Comparison of ENCODE assay signal across 31 cellular contexts in the genomic region with DNA sequence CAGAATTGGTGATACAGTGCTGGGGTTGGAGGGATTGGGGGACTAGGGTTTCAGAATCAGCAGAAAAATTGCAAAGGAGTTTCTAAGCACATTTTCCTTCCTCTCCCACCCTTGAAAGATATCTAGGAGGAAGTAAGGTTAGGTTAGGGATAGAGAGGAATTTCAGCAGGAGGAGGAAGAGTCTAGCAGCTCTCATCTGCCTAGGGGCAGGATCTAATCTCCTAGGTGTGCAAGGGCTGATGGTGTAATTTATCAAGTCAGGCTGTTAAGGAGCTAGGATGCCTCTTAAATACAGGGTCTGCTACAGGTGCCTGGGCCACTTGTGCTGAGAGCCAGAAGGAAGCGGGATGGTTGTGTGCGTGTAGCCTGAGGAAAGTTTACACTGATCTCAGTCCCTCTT. TPM values are rescaled to one million over a fixed set of nuclear protein-coding genes. Genes with fewer than 3 reads are reported as not detected.
DNase-seq lines count a peak whose midpoint lies in the region; ATAC-seq and TF ChIP-seq lines count a peak whose summit lies in the region.
"Had no signal": no experiment of that assay in that cellular context is flagged by ENCODE, and none has a peak within 500 bp of the region (broad histone marks: within the 10 kb centered on the region; RNA-seq: fewer than 3 reads in every experiment).

No MANE protein-coding gene starts in this region.

- peaks cover 43% of the 10 kb centered on the region for H3K27me3 ChIP-seq in mucosa of stomach (ENCODE audit: control insufficient read depth, insufficient read depth, low read length)
- H3K27me3 ChIP-seq in upper lobe of right lung, result peaks cover 59% of the 10 kb centered on the region

- H3K36me3 ChIP-seq in mucosa of stomach (ENCODE audit: control insufficient read depth, insufficient read depth, low read length) (no peaks in the 10 kb centered on the region), upper lobe of right lung (no peaks in the 10 kb centered on the region)
- H3K36me3 ChIP-seq: ascending aorta, right atrium auricular region had no signal

- H3K4me3 Mint-ChIP-seq in activated naive CD8-positive, alpha-beta T cell treated with anti-CD3 and anti-CD28 coated beads, Interleukin-2, amount 50 U/mL, for 24 hours, result peak overlapping the region; percentile 19
- no peak overlapping the region for H3K4me3 Mint-ChIP-seq in activated naive CD8-positive, alpha-beta T cell treated with anti-CD3 and anti-CD28 coated beads for 36 hours
- H3K4me3 Mint-ChIP-seq: activated naive CD4-positive, alpha-beta T cell treated with anti-CD3 and anti-CD28 coated beads, Interleukin-2, amount 50 U/mL, for 24 hours; CD4-positive, alpha-beta T cell had no signal

- no peak for ATAC-seq in activated naive CD8-positive, alpha-beta T cell treated with anti-CD3 and anti-CD28 coated beads, Interleukin-2, amount 50 U/mL, for 24 hours
- ATAC-seq in upper lobe of right lung, result no peak
- ATAC-seq: SK-N-SH treated with all-trans-retinoic acid at 6 μM for 48 hours; stimulated activated memory B cell treated with anti-CD40 and anti-IgM and Interleukin-4, amounts not matched to agents 10 μg/mL and 1 μg/mL and 100 μg/mL, for 72 hours had no signal

- no peaks in the 10 kb centered on the region for H3K36me3 Mint-ChIP-seq in activated naive CD8-positive, alpha-beta T cell treated with anti-CD3 and anti-CD28 coated beads, Interleukin-2, amount 50 U/mL, for 24 hours (ENCODE audit: low read depth)
- no peaks in the 10 kb centered on the region for H3K36me3 Mint-ChIP-seq in activated naive CD8-positive, alpha-beta T cell treated with anti-CD3 and anti-CD28 coated beads for 36 hours
- H3K36me3 Mint-ChIP-seq: activated naive CD4-positive, alpha-beta T cell treated with anti-CD3 and anti-CD28 coated beads, Interleukin-2, amount 50 U/mL, for 24 hours; naive B cell; stimulated activated memory B cell treated with anti-CD40 and anti-IgM and Interleukin-4, amounts not matched to agents 10 μg/mL and 1 μg/mL and 100 μg/mL, for 72 hours had no signal

- peak overlapping the region; percentile 88 for H3K4me3 ChIP-seq in epithelial cell of proximal tubule (ENCODE audit: low read depth, low read length)
- H3K4me3 ChIP-seq in mucosa of stomach (ENCODE audit: low read length), result peak overlapping the region; percentile 66
- H3K4me3 ChIP-seq in upper lobe of right lung, result peak overlapping the region; percentile 53
- H3K4me3 ChIP-seq: ascending aorta, right atrium auricular region had no signal

- peaks cover 65% of the 10 kb centered on the region for H3K27me3 Mint-ChIP-seq in activated naive CD8-positive, alpha-beta T cell treated with anti-CD3 and anti-CD28 coated beads, Interleukin-2, amount 50 U/mL, for 24 hours
- peaks cover 85% of the 10 kb centered on the region for H3K27me3 Mint-ChIP-seq in activated naive CD8-positive, alpha-beta T cell treated with anti-CD3 and anti-CD28 coated beads for 36 hours

- in situ Hi-C loops in G401 (cut with HindIII; ENCODE audit: low sequenced_read_pairs), result no loop called here

- H3K9me3 ChIP-seq in mucosa of stomach (ENCODE audit: control insufficient read depth, low read length) (no peaks in the 10 kb centered on the region), upper lobe of right lung (no peaks in the 10 kb centered on the region)
- H3K9me3 ChIP-seq: ascending aorta, right atrium auricular region had no signal

- intact Hi-C loops in upper lobe of right lung (cut with DNase I), result loop anchor here (5.0 kb wide), 1 partner anchor 104 kb away; a partner anchor contains a TSS

- no peaks in the 10 kb centered on the region for H3K9me3 Mint-ChIP-seq in activated naive CD8-positive, alpha-beta T cell treated with anti-CD3 and anti-CD28 coated beads, Interleukin-2, amount 50 U/mL, for 24 hours
- H3K9me3 Mint-ChIP-seq in activated naive CD8-positive, alpha-beta T cell treated with anti-CD3 and anti-CD28 coated beads for 36 hours, result no peaks in the 10 kb centered on the region
- H3K9me3 Mint-ChIP-seq: activated naive CD4-positive, alpha-beta T cell treated with anti-CD3 and anti-CD28 coated beads, Interleukin-2, amount 50 U/mL, for 24 hours; CD4-positive, alpha-beta T cell; H9; naive B cell; stimulated activated memory B cell treated with anti-CD40 and anti-IgM and Interleukin-4, amounts not matched to agents 10 μg/mL and 1 μg/mL and 100 μg/mL, for 72 hours had no signal

- H3K4me1 ChIP-seq in mucosa of stomach (ENCODE audit: control insufficient read depth, insufficient read depth, low read length) (peaks cover 19% of the 10 kb centered on the region), upper lobe of right lung (peaks cover 31% of the 10 kb centered on the region)

- H3K4me1 Mint-ChIP-seq in activated naive CD8-positive, alpha-beta T cell treated with anti-CD3 and anti-CD28 coated beads, Interleukin-2, amount 50 U/mL, for 24 hours, result peaks cover 27% of the 10 kb centered on the region
- H3K4me1 Mint-ChIP-seq in activated naive CD8-positive, alpha-beta T cell treated with anti-CD3 and anti-CD28 coated beads for 36 hours, result peaks cover 25% of the 10 kb centered on the region

- H3K27ac ChIP-seq in upper lobe of right lung, result peak overlapping the region; percentile 81
- H3K27ac ChIP-seq: 22Rv1, ascending aorta, HL-60, right atrium auricular region had no signal

- DNase-seq in activated naive CD8-positive, alpha-beta T cell treated with anti-CD3 and anti-CD28 coated beads, Interleukin-2, amount 50 U/mL, for 24 hours, result no peak
- no peak for DNase-seq in activated naive CD8-positive, alpha-beta T cell treated with anti-CD3 and anti-CD28 coated beads for 36 hours
- DNase-seq in epithelial cell of proximal tubule (ENCODE audit: low read depth) (no peak), upper lobe of right lung (no peak), G401 (ENCODE audit: low spot score) (no peak), NCI-H2196 treated with DMSO at 0.1 percent for 48 hours (lab: John Stamatoyannopoulos, UW; ENCODE audit: unreplicated experiment) (no peak), NCI-H524 (lab: John Stamatoyannopoulos, UW) (no peak)
- DNase-seq: activated CD4-positive, alpha-beta T cell treated with anti-CD3 and anti-CD28 coated beads for 48 hours; CD4-positive, alpha-beta T cell; central memory CD4-positive, alpha-beta T cell; GDM1; H9; kidney glomerular epithelial cell; naive B cell; NCI-H187; NCI-H2227 treated with DMSO at 0.1 percent for 48 hours; NCI-H774; stimulated activated CD4-positive, alpha-beta T cell treated with anti-CD3 and anti-CD28 coated beads, Interleukin-4, amount 100 ng/mL, for 1 hour; T-helper 2 cell had no signal

- TF ChIP-seq CTCF in epithelial cell of proximal tubule (conservative IDR thresholded peaks at IDR 0.05; ENCODE audit: low read depth, low read length) (no peak), upper lobe of right lung (IDR thresholded peaks at IDR 0.05) (no peak)

- H3K27ac Mint-ChIP-seq in activated naive CD8-positive, alpha-beta T cell treated with anti-CD3 and anti-CD28 coated beads, Interleukin-2, amount 50 U/mL, for 24 hours, result no peak overlapping the region
- no peak overlapping the region for H3K27ac Mint-ChIP-seq in activated naive CD8-positive, alpha-beta T cell treated with anti-CD3 and anti-CD28 coated beads for 36 hours
- H3K27ac Mint-ChIP-seq: activated naive CD4-positive, alpha-beta T cell treated with anti-CD3 and anti-CD28 coated beads, Interleukin-2, amount 50 U/mL, for 24 hours; CD4-positive, alpha-beta T cell; H9; stimulated activated memory B cell treated with anti-CD40 and anti-IgM and Interleukin-4, amounts not matched to agents 10 μg/mL and 1 μg/mL and 100 μg/mL, for 72 hours had no signal

- H3K9ac ChIP-seq in mucosa of stomach (ENCODE audit: low read length), result peak overlapping the region; percentile 89

RNA-seq across cellular contexts. Expression of a gene that starts 1.8 kb away (rescaled TPM):
- 1 to 10 TPM; 2.3 to 3.2 TPM for total RNA-seq in activated naive CD8-positive, alpha-beta T cell treated with anti-CD3 and anti-CD28 coated beads for 36 hours
- total RNA-seq in epithelial cell of proximal tubule (21.9 and 29.8 TPM in 2 replicates), upper lobe of right lung (19.8 TPM)
- not detected in 2 replicates for total RNA-seq in G401 (2014; rRNA removed; shearing (Covaris generic))
- total RNA-seq: ascending aorta; CD4-positive, alpha-beta T cell; dermis microvascular lymphatic vessel endothelial cell; H9; LHCN-M2; OCI-LY7; osteoblast; right atrium auricular region had no signal
